ENCODE assay signal across 8 cellular contexts in genomic region chr7:143635364-143636240, GRCh38. TPM values are rescaled to one million over a fixed set of nuclear protein-coding genes. Genes with fewer than 3 reads are reported as not detected.
DNase-seq lines count a peak whose midpoint lies in the region; ATAC-seq and TF ChIP-seq lines count a peak whose summit lies in the region.
"Not testable (repeated sequence)": the region's sequence is repeated elsewhere in the genome, so short reads cannot be mapped to it uniquely, and the experiment has no call there.

No MANE protein-coding gene starts in this region.

- not testable (repeated sequence) for H3K4me3 Mint-ChIP-seq in CD4-positive, alpha-beta T cell; T-helper 17 cell; activated CD8-positive, alpha-beta memory T cell treated with anti-CD3 and anti-CD28 coated beads, Interleukin-2, amount 10 ng/mL, durations not matched to agents 7 days and 5 days; activated naive CD8-positive, alpha-beta T cell treated with anti-CD3 and anti-CD28 coated beads, Interleukin-2, amount 10 ng/mL, durations not matched to agents 7 days and 5 days; naive thymus-derived CD4-positive, alpha-beta T cell

- not testable (repeated sequence) for H3K27me3 ChIP-seq in CD4-positive, alpha-beta T cell (ENCODE audit: control insufficient read depth, insufficient read depth, low read length); naive thymus-derived CD4-positive, alpha-beta T cell (ENCODE audit: control insufficient read depth in 2 of 2, insufficient read depth in 2 of 2, low read length in 2 of 2)

- not testable (repeated sequence) for H3K9me3 ChIP-seq in CD4-positive, alpha-beta T cell (ENCODE audit: control insufficient read depth, low read length); T-helper 17 cell (ENCODE audit: control insufficient read depth, low read length, poor library complexity, severe bottlenecking); naive thymus-derived CD4-positive, alpha-beta T cell (ENCODE audit: control insufficient read depth in 2 of 3, low read length in 3 of 3)

- DNase-seq in CD4-positive, alpha-beta T cell; T-helper 17 cell; activated CD8-positive, alpha-beta memory T cell treated with anti-CD3 and anti-CD28 coated beads, Interleukin-2, amount 10 ng/mL, durations not matched to agents 7 days and 5 days; activated naive CD8-positive, alpha-beta T cell treated with anti-CD3 and anti-CD28 coated beads, Interleukin-2, amount 10 ng/mL, durations not matched to agents 7 days and 5 days; left colon; naive thymus-derived CD4-positive, alpha-beta T cell; stimulated activated naive CD8-positive, alpha-beta T cell treated with anti-CD3 and anti-CD28 coated beads, Interleukin-15, Interleukin-2, amounts not matched to agents 100 U/mL and 50 U/mL, for 24 hours: not testable (repeated sequence)

- not testable (repeated sequence) for H3K9me3 Mint-ChIP-seq in CD4-positive, alpha-beta T cell; activated CD8-positive, alpha-beta memory T cell treated with anti-CD3 and anti-CD28 coated beads, Interleukin-2, amount 10 ng/mL, durations not matched to agents 7 days and 5 days (ENCODE audit: low read depth); activated naive CD8-positive, alpha-beta T cell treated with anti-CD3 and anti-CD28 coated beads, Interleukin-2, amount 10 ng/mL, durations not matched to agents 7 days and 5 days; naive thymus-derived CD4-positive, alpha-beta T cell

- not testable (repeated sequence) for TF ChIP-seq CTCF in CD4-positive, alpha-beta T cell (IDR thresholded peaks at IDR 0.05)

- not testable (repeated sequence) for H3K27ac ChIP-seq in CD4-positive, alpha-beta T cell (ENCODE audit: low read depth, low read length); naive thymus-derived CD4-positive, alpha-beta T cell (ENCODE audit: low read depth, low read length)

- CTCF ChIA-PET in CD4-positive, alpha-beta T cell (lab: Charles Lee); activated CD8-positive, alpha-beta memory T cell treated with anti-CD3 and anti-CD28 coated beads, Interleukin-2, amount 10 ng/mL, durations not matched to agents 7 days and 5 days (lab: Charles Lee); naive thymus-derived CD4-positive, alpha-beta T cell (lab: Charles Lee): not testable (repeated sequence)

- POLR2A ChIA-PET in CD4-positive, alpha-beta T cell (lab: Charles Lee); activated naive CD8-positive, alpha-beta T cell treated with anti-CD3 and anti-CD28 coated beads, Interleukin-2, amount 10 ng/mL, durations not matched to agents 7 days and 5 days (lab: Charles Lee); naive thymus-derived CD4-positive, alpha-beta T cell (lab: Charles Lee): not testable (repeated sequence)

- peak; percentile 81 for ATAC-seq in CD4-positive, alpha-beta T cell (ENCODE audit: poor library complexity)
- ATAC-seq in GM21423 (IDR thresholded peaks at IDR 0.05; ENCODE audit: unreplicated experiment): peak; percentile 49
- peak; percentile 74 for ATAC-seq in T-helper 17 cell
- peak; percentile 79 for ATAC-seq in activated CD8-positive, alpha-beta memory T cell treated with anti-CD3 and anti-CD28 coated beads, Interleukin-2, amount 10 ng/mL, durations not matched to agents 7 days and 5 days
- ATAC-seq in activated naive CD8-positive, alpha-beta T cell treated with anti-CD3 and anti-CD28 coated beads, Interleukin-2, amount 10 ng/mL, durations not matched to agents 7 days and 5 days (ENCODE audit: low read depth): peak; percentile 74
- ATAC-seq in left colon: peak; percentile 48
- peak; percentile 76 for ATAC-seq in naive thymus-derived CD4-positive, alpha-beta T cell
- ATAC-seq in stimulated activated naive CD8-positive, alpha-beta T cell treated with anti-CD3 and anti-CD28 coated beads, Interleukin-15, Interleukin-2, amounts not matched to agents 100 U/mL and 50 U/mL, for 24 hours: peak; percentile 32

- H3K4me1 Mint-ChIP-seq in CD4-positive, alpha-beta T cell (ENCODE audit: low read depth); T-helper 17 cell; activated CD8-positive, alpha-beta memory T cell treated with anti-CD3 and anti-CD28 coated beads, Interleukin-2, amount 10 ng/mL, durations not matched to agents 7 days and 5 days; activated naive CD8-positive, alpha-beta T cell treated with anti-CD3 and anti-CD28 coated beads, Interleukin-2, amount 10 ng/mL, durations not matched to agents 7 days and 5 days; naive thymus-derived CD4-positive, alpha-beta T cell: not testable (repeated sequence)

- H3K27ac Mint-ChIP-seq in CD4-positive, alpha-beta T cell; T-helper 17 cell; activated CD8-positive, alpha-beta memory T cell treated with anti-CD3 and anti-CD28 coated beads, Interleukin-2, amount 10 ng/mL, durations not matched to agents 7 days and 5 days; activated naive CD8-positive, alpha-beta T cell treated with anti-CD3 and anti-CD28 coated beads, Interleukin-2, amount 10 ng/mL, durations not matched to agents 7 days and 5 days; naive thymus-derived CD4-positive, alpha-beta T cell: not testable (repeated sequence)

- H3K36me3 ChIP-seq in naive thymus-derived CD4-positive, alpha-beta T cell (ENCODE audit: control insufficient read depth in 2 of 3, insufficient read depth in 3 of 3, low read length in 3 of 3): not testable (repeated sequence)

- H3K4me1 ChIP-seq in naive thymus-derived CD4-positive, alpha-beta T cell (ENCODE audit: control insufficient read depth in 2 of 2, insufficient read depth in 2 of 2, low read length in 2 of 2): not testable (repeated sequence)

- H3K27me3 Mint-ChIP-seq in CD4-positive, alpha-beta T cell; T-helper 17 cell; activated CD8-positive, alpha-beta memory T cell treated with anti-CD3 and anti-CD28 coated beads, Interleukin-2, amount 10 ng/mL, durations not matched to agents 7 days and 5 days; activated naive CD8-positive, alpha-beta T cell treated with anti-CD3 and anti-CD28 coated beads, Interleukin-2, amount 10 ng/mL, durations not matched to agents 7 days and 5 days; naive thymus-derived CD4-positive, alpha-beta T cell: not testable (repeated sequence)

- not testable (repeated sequence) for H3K4me3 ChIP-seq in naive thymus-derived CD4-positive, alpha-beta T cell (ENCODE audit: low read length)

- H3K36me3 Mint-ChIP-seq in CD4-positive, alpha-beta T cell (ENCODE audit: low read depth); T-helper 17 cell (ENCODE audit: low read depth); activated CD8-positive, alpha-beta memory T cell treated with anti-CD3 and anti-CD28 coated beads, Interleukin-2, amount 10 ng/mL, durations not matched to agents 7 days and 5 days; activated naive CD8-positive, alpha-beta T cell treated with anti-CD3 and anti-CD28 coated beads, Interleukin-2, amount 10 ng/mL, durations not matched to agents 7 days and 5 days; naive thymus-derived CD4-positive, alpha-beta T cell: not testable (repeated sequence)

- intact Hi-C loops in CD4-positive, alpha-beta T cell (cut with DNase I, micrococcal nuclease); left colon (cut with DNase I, micrococcal nuclease); naive thymus-derived CD4-positive, alpha-beta T cell (cut with micrococcal nuclease): not testable (repeated sequence)

RNA-seq across cellular contexts. Expression of gene TCAF2, which starts 14.8 kb away (rescaled TPM):
- total RNA-seq in CD4-positive, alpha-beta T cell: 10 to 100 TPM; 29.6 to 30.2 TPM
- total RNA-seq in T-helper 17 cell: 10 to 100 TPM; 23.8 to 27.1 TPM
- total RNA-seq in activated CD8-positive, alpha-beta memory T cell treated with anti-CD3 and anti-CD28 coated beads, Interleukin-2, amount 10 ng/mL, durations not matched to agents 7 days and 5 days: 10 to 100 TPM; 20.8 to 24.6 TPM
- total RNA-seq in activated naive CD8-positive, alpha-beta T cell treated with anti-CD3 and anti-CD28 coated beads, Interleukin-2, amount 10 ng/mL, durations not matched to agents 7 days and 5 days: 10 to 100 TPM; 20.3 to 20.9 TPM
- 1 to 10 TPM in 1 of 2 donors, under 1 TPM in 1; 0.89 to 2.1 TPM for total RNA-seq in left colon
- 10 to 100 TPM; 14.1 to 38.7 (median 20.3) TPM for total RNA-seq in naive thymus-derived CD4-positive, alpha-beta T cell
- polyA plus RNA-seq in naive thymus-derived CD4-positive, alpha-beta T cell: 10 to 100 TPM; 10.7 to 13.4 TPM

Comparison
In these comparisons a context has a peak if more than half of its experiments do, and no peak if none do; other contexts are left out.
1. RNA of gene TCAF2, which starts 14.8 kb away (total RNA-seq): 29.6 to 30.2 TPM in CD4-positive, alpha-beta T cell, 23.8 to 27.1 TPM in T-helper 17 cell, 20.8 to 24.6 TPM in activated CD8-positive, alpha-beta memory T cell treated with anti-CD3 and anti-CD28 coated beads, Interleukin-2, amount 10 ng/mL, durations not matched to agents 7 days and 5 days, 20.3 to 20.9 TPM in activated naive CD8-positive, alpha-beta T cell treated with anti-CD3 and anti-CD28 coated beads, Interleukin-2, amount 10 ng/mL, durations not matched to agents 7 days and 5 days and 14.1 to 38.7 TPM in naive thymus-derived CD4-positive, alpha-beta T cell; 0.89 to 2.1 TPM in left colon; every median in the first group is over 4 times any median in the second.
2. Peak in every context shown above with its lines, with median percentiles within 50 percentile points of each other: ATAC-seq.